8 cellular contexts compared by ENCODE assay signal in the genomic region with DNA sequence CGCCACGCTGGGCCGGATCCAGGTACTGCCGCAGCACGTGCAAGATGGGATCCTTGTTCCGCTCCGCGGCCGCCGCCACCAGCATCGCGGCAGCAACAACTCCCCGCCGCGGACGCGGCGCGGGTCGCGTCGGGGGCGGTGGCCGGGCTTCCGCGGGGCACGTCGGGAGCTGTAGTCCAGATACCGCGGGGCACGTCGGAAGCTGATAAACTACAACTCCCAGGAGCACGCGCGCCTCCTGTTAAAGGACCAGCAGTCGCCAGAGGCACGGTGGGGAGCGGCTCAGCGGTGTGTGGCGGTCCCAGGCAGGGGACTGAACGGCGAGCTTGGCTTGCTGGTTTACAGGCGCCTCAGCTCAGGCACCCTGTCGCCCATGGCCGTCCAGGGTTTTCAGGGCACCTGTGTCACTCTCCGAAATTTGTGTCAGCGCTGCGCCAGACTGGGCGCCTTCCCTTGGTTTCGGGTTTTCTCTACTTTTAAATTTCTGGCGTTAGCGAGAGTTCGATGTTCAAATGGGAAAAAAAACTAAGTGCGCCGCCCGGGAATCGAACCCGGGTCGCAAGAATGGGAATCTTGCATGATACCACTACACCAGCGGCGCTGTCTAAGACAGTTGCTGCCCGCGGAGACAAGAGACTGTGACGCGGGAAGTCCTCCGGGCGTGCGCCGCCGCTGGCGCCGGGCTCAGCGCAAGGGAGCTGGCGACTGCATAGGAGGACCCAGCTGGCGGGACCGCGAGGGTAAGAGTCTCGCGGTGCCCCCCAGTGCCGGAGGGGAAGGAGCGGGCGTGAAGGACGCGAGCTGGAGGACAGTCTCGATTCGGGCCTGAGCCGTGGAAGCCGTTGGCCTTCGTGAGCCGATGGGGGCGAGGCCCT. TPM values are rescaled to one million over a fixed set of nuclear protein-coding genes. Genes with fewer than 3 reads are reported as not detected.
A peak's percentile ranks its signal among the peaks of the same experiment; 100 is the strongest.
DNase-seq lines count a peak whose midpoint lies in the region; ATAC-seq, FAIRE-seq and TF ChIP-seq lines count a peak whose summit lies in the region.

A gene (minus strand): TSS at position 100 of the 875 bp plus-strand sequence. CDS start 15 bp downstream, at position 85.

- no peak for TF ChIP-seq EP300 in transverse colon (IDR thresholded peaks at IDR 0.05; ENCODE audit: low read depth)

- WGBS in transverse colon (ENCODE audit: low coverage in 1 of 2), 2 donors: 0 to 5% methylated on average over 4 to 66 of the region's 91 CpGs

- peak within 1 kb of the TSS; percentile 93 for H3K9ac ChIP-seq in adipocyte (ENCODE audit: low read length)

- H3K27me3 ChIP-seq in adipocyte (replicated peaks; ENCODE audit: control insufficient read depth, insufficient read depth, low read length) (no peaks in the 10 kb centered on the region), transverse colon (no peaks in the 10 kb centered on the region)

- FAIRE-seq in GM12891 (lab: Jason Lieb, UNC): peak; percentile 100

- DNase-seq in GM12891 (ENCODE audit: insufficient read length, low spot score) (peak; percentile 99), NCI-H1436 treated with DMSO at 0.1 percent for 48 hours (lab: John Stamatoyannopoulos, UW) (peak; percentile 84), T follicular helper cell (ENCODE audit: low read depth) (peak; percentile 90), adipocyte (ENCODE audit: low read depth) (peak; percentile 98), cardiac septum (ENCODE audit: low spot score) (peak; percentile 97), pons (ENCODE audit: low spot score) (peak; percentile 95), transverse colon (peak; percentile 97)

- H3K4me1 ChIP-seq in adipocyte (ENCODE audit: control insufficient read depth, insufficient read depth, low read length): peaks cover 5% of the 10 kb centered on the region
- H3K4me1 ChIP-seq in transverse colon: peaks cover 11 to 22% (median 21%) of the 10 kb centered on the region in 4 donors

- no peaks in the 10 kb centered on the region for H3K9me3 ChIP-seq in adipocyte (ENCODE audit: control insufficient read depth, low read length)
- no peaks in the 10 kb centered on the region for H3K9me3 ChIP-seq in transverse colon

- TF ChIP-seq CTCF in transverse colon (IDR thresholded peaks at IDR 0.05): peak in 3 of 5 experiments; percentile 3 to 44 (median 20)

- peaks cover 7% of the 10 kb centered on the region for H3K36me3 ChIP-seq in adipocyte (ENCODE audit: control insufficient read depth, insufficient read depth, low read length, severe bottlenecking)
- no peaks in the 10 kb centered on the region for H3K36me3 ChIP-seq in transverse colon

- H3K4me3 ChIP-seq in adipocyte (ENCODE audit: low read length): peak within 1 kb of the TSS; percentile 87
- peak within 1 kb of the TSS; percentile 73 to 94 (median 79) for H3K4me3 ChIP-seq in transverse colon

- peak; percentile 57; the same call in 1 of the 2 replicates for TF ChIP-seq POLR2A in GM12891 (IDR thresholded peaks at IDR 0.05; ENCODE audit: low read depth, low read length)
- peak; percentile 61 for TF ChIP-seq POLR2A in transverse colon (IDR thresholded peaks at IDR 0.05)

- in situ Hi-C loops in transverse colon (cut with MboI; ENCODE audit: low pct_ligation_motif_present in 1 of 4, low pct_unique_long_range_greater_than_20kb in 1 of 4, low sequenced_read_pairs in 3 of 4): no loop called here

- intact Hi-C loops in cardiac septum (cut with DNase I) (no loop called here), transverse colon (cut with DNase I; ENCODE audit: low total_unique reads) (loop anchor here (1.0 kb wide), 1 partner anchor 47 kb away; no protein-coding TSS in a partner anchor)

- peak; percentile 53 for ATAC-seq in HG02840 (IDR thresholded peaks at IDR 0.05; ENCODE audit: low FRiP score, unreplicated experiment)

- peak within 1 kb of the TSS; percentile 96 to 100 (median 98) for H3K27ac ChIP-seq in transverse colon

TF ChIP-seq in GM12891, 5 proteins besides CTCF, POLR2A, EP300 and RAD21:
- peak; percentile 40; the same call in 1 of the 2 replicates for TF ChIP-seq TAF1 (IDR thresholded peaks at IDR 0.05; ENCODE audit: low read depth, low read length)
- peak; percentile 55 for TF ChIP-seq PAX5 (IDR thresholded peaks at IDR 0.05; ENCODE audit: insufficient read depth, low read length, severe bottlenecking)
- TF ChIP-seq POU2F2 (IDR thresholded peaks at IDR 0.05; ENCODE audit: low read depth, low read length): 0 out of 2 replicates have a peak, but pooled peaks have one; percentile 11
- 0 out of 2 replicates have a peak, but pooled peaks have one; percentile 36 for TF ChIP-seq POLR2AphosphoS5 (IDR thresholded peaks at IDR 0.05; ENCODE audit: low read depth, low read length)
- TF ChIP-seq SPI1 (IDR thresholded peaks at IDR 0.05; ENCODE audit: low read depth, low read length): no peak

RNA-seq across cellular contexts. Expression of the gene that starts here (rescaled TPM):
- 86.9 TPM for polyA plus RNA-seq in GM12891 (2012; ENCODE audit: low read depth, missing spikeins)
- total RNA-seq in cardiac septum (47.7 TPM), transverse colon (10 to 100 TPM; 32.6 to 91.8 (median 86.7) TPM)

Comparison
In these comparisons a context has a peak if more than half of its experiments do, and no peak if none do; other contexts are left out.
1. Peak in every context shown above with its lines: DNase-seq, ATAC-seq, H3K4me3 ChIP-seq and H3K27ac ChIP-seq.